22 cellular contexts compared by ENCODE assay signal in genomic region chr15:45448516-45448915, GRCh38.
A peak's percentile ranks its signal among the peaks of the same experiment; 100 is the strongest.
DNase-seq lines count a peak whose midpoint lies in the region; ATAC-seq and TF ChIP-seq lines count a peak whose summit lies in the region.
"Had no signal": no experiment of that assay in that cellular context is flagged by ENCODE, and none has a peak within 500 bp of the region (broad histone marks: within the 10 kb centered on the region; RNA-seq: fewer than 3 reads in every experiment).

No MANE protein-coding gene starts in this region.

- peak; percentile 45 for DNase-seq in EL
- DNase-seq in hepatocyte (ENCODE audit: low spot score) = no peak
- DNase-seq in smooth muscle cell (lab: John Stamatoyannopoulos, UW; ENCODE audit: unreplicated experiment) = no peak
- no peak for DNase-seq in aorta
- DNase-seq in kidney glomerular epithelial cell (lab: John Stamatoyannopoulos, UW) = no peak
- no peak for DNase-seq in inferior parietal cortex (ENCODE audit: extremely low spot score)
- DNase-seq: activated CD4-positive, alpha-beta T cell treated with anti-CD3 and anti-CD28 coated beads for 4 hours; activated CD8-positive, alpha-beta memory T cell treated with anti-CD3 and anti-CD28 coated beads, Interleukin-2, amount 50 U/mL, for 4 hours; activated effector memory CD4-positive, alpha-beta T cell treated with anti-CD3 and anti-CD28 coated beads, Interleukin-2, amount 50 U/mL, for 16 hours; AML-193; amniotic stem cell; central memory CD4-positive, alpha-beta T cell; DMS 273 treated with DMSO at 0.1 percent for 48 hours; NCI-H1436; NCI-H2171 treated with DMSO at 0.1 percent for 48 hours; NCI-H774; OCI-M1; stimulated activated CD4-positive, alpha-beta T cell treated with anti-CD3 and anti-CD28 coated beads, Interleukin-2, amount 100 ng/mL, for 48 hours; T1000 had no signal

- H3K27me3 ChIP-seq in hepatocyte (no peaks in the 10 kb centered on the region), smooth muscle cell (ENCODE audit: low read depth) (no peaks in the 10 kb centered on the region), aorta (ENCODE audit: control insufficient read depth in 1 of 2, insufficient read depth in 2 of 2, low read length in 1 of 2) (no peaks in the 10 kb centered on the region)

- peak overlapping the region; percentile 59 for H3K9ac ChIP-seq in smooth muscle cell (ENCODE audit: low read depth)

- no peaks in the 10 kb centered on the region for H3K9me2 ChIP-seq in hepatocyte (replicated peaks; ENCODE audit: insufficient read depth)

- H2AFZ ChIP-seq in hepatocyte = no peak overlapping the region
- peak overlapping the region; percentile 63 for H2AFZ ChIP-seq in smooth muscle cell (ENCODE audit: low read depth)

- no peaks in the 10 kb centered on the region for H3F3A ChIP-seq in smooth muscle cell (ENCODE audit: low read depth)

- intact Hi-C loops in aorta (cut with DNase I) = no loop called here

- H3K4me3 ChIP-seq in hepatocyte = no peak overlapping the region
- H3K4me3 ChIP-seq in smooth muscle cell = no peak overlapping the region
- no peak overlapping the region for H3K4me3 ChIP-seq in aorta (ENCODE audit: low read length in 2 of 2)

- H3K79me2 ChIP-seq in hepatocyte (no peaks in the 10 kb centered on the region), smooth muscle cell (ENCODE audit: low read depth) (no peaks in the 10 kb centered on the region)

- H3K27ac ChIP-seq in VCaP = peak overlapping the region; percentile 77
- H3K27ac ChIP-seq in hepatocyte = peak overlapping the region; percentile 96
- H3K27ac ChIP-seq in smooth muscle cell (ENCODE audit: low read depth) = peak overlapping the region; percentile 87
- H3K27ac ChIP-seq in aorta (ENCODE audit: low read depth in 1 of 2, low read length in 2 of 2) = no peak overlapping the region

- H4K20me1 ChIP-seq in hepatocyte (ENCODE audit: insufficient read depth, poor library complexity, severe bottlenecking) = no peaks in the 10 kb centered on the region
- H4K20me1 ChIP-seq in smooth muscle cell (ENCODE audit: low read depth) = no peaks in the 10 kb centered on the region

- H3K36me3 ChIP-seq in hepatocyte (replicated peaks; ENCODE audit: insufficient read depth, low read depth) = no peaks in the 10 kb centered on the region
- no peaks in the 10 kb centered on the region for H3K36me3 ChIP-seq in smooth muscle cell (ENCODE audit: low read depth)
- H3K36me3 ChIP-seq in aorta (ENCODE audit: control insufficient read depth in 1 of 2, insufficient read depth in 2 of 2, low read length in 1 of 2) = no peaks in the 10 kb centered on the region

- TF ChIP-seq CTCF in VCaP (conservative IDR thresholded peaks at IDR 0.05) = no peak
- TF ChIP-seq CTCF in hepatocyte (IDR thresholded peaks at IDR 0.05; ENCODE audit: poor library complexity) = no peak
- no peak for TF ChIP-seq CTCF in smooth muscle cell (IDR thresholded peaks at IDR 0.05; ENCODE audit: borderline replicate concordance, insufficient read depth, poor library complexity, severe bottlenecking)

- 49% methylated on average over 7 of the region's 7 CpGs for WGBS in hepatocyte (ENCODE audit: low lambda C conversion rate, missing lambda C conversion rate)
- WGBS in smooth muscle cell (ENCODE audit: low lambda C conversion rate) = 42% methylated on average over 7 of the region's 7 CpGs
- 55 to 64% methylated on average over 7 of the region's 7 CpGs for WGBS in aorta, 2 donors

- ATAC-seq in aorta (ENCODE audit: low FRiP score) (no peak), HG03135 (IDR thresholded peaks at IDR 0.05; ENCODE audit: unreplicated experiment) (no peak)
- ATAC-seq: SK-N-SH treated with all-trans-retinoic acid at 6 μM for 48 hours had no signal

- H3K4me1 ChIP-seq in hepatocyte (ENCODE audit: insufficient read depth) (peaks cover 21% of the 10 kb centered on the region), smooth muscle cell (ENCODE audit: low read depth) (peaks cover 6% of the 10 kb centered on the region), aorta (ENCODE audit: control insufficient read depth in 1 of 2, insufficient read depth in 2 of 2, low read length in 2 of 2) (no peaks in the 10 kb centered on the region)

- H3K4me2 ChIP-seq in hepatocyte (peak overlapping the region; percentile 66), smooth muscle cell (peak overlapping the region; percentile 64)

- H3K9me3 ChIP-seq in hepatocyte (ENCODE audit: low read depth) (no peaks in the 10 kb centered on the region), smooth muscle cell (replicated peaks; ENCODE audit: low read depth) (no peaks in the 10 kb centered on the region), aorta (ENCODE audit: control insufficient read depth, low read length) (peaks cover 1% of the 10 kb centered on the region)

Comparison
In these comparisons a context has a peak if more than half of its experiments do, and no peak if none do; other contexts are left out.
1. H3K27ac ChIP-seq: peak in VCaP (single experiment), hepatocyte (single experiment) and smooth muscle cell (single experiment); none in aorta (0 of 2).